ENCODE assay signal across 16 cellular contexts in the genomic region with DNA sequence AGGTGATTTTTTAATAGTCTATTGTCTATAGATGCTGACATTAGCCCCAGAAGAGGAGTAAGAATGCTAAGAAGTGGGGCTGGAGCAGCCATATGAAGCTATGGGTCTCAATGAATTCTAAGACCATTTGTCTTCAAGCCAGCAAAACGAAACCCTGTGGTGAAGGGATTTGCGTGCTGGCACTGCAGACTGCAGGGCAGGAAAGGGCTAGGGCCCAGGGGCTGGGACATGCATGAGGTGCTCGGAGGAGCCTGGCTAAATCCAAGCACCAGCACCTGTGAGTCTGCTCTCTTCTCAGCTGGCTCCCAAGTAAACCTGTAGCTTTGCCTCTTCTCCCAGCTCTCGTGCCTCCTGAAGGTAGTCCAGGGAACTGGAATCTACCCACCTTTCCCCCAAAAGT. TPM values are rescaled to one million over a fixed set of nuclear protein-coding genes. Genes with fewer than 3 reads are reported as not detected.
A peak's percentile ranks its signal among the peaks of the same experiment; 100 is the strongest.
DNase-seq lines count a peak whose midpoint lies in the region; ATAC-seq and TF ChIP-seq lines count a peak whose summit lies in the region.
"Had no signal": no experiment of that assay in that cellular context is flagged by ENCODE, and none has a peak within 500 bp of the region (broad histone marks: within the 10 kb centered on the region; RNA-seq: fewer than 3 reads in every experiment).

No MANE protein-coding gene starts in this region.

- peaks cover 37% of the 10 kb centered on the region for H3K4me1 Mint-ChIP-seq in activated CD4-positive, alpha-beta T cell treated with anti-CD3 and anti-CD28 coated beads, Interleukin-2, amount 10 ng/mL, durations not matched to agents 7 days and 5 days

- peaks cover 48% of the 10 kb centered on the region for H3K36me3 Mint-ChIP-seq in activated CD4-positive, alpha-beta T cell treated with anti-CD3 and anti-CD28 coated beads, Interleukin-2, amount 10 ng/mL, durations not matched to agents 7 days and 5 days (ENCODE audit: low read depth)

- intact Hi-C loops in esophagus muscularis mucosa (cut with DNase I) (no loop called here), gastrocnemius medialis (cut with DNase I; ENCODE audit: low total_unique reads) (loop anchor here (5.0 kb wide), 1 partner anchor 60 kb away; a partner anchor contains a TSS)

- H3K36me3 ChIP-seq in esophagus muscularis mucosa: peaks cover 33 to 67% (median 48%) of the 10 kb centered on the region in 4 donors
- H3K36me3 ChIP-seq in gastrocnemius medialis: peaks cover 0 to 37% of the 10 kb centered on the region in 2 donors

- TF ChIP-seq POLR2A in esophagus muscularis mucosa (IDR thresholded peaks at IDR 0.05; ENCODE audit: low read depth) (no peak), gastrocnemius medialis (IDR thresholded peaks at IDR 0.05) (no peak)

- H3K4me1 ChIP-seq in esophagus muscularis mucosa (peaks cover 16 to 46% (median 41%) of the 10 kb centered on the region in 4 donors), gastrocnemius medialis (peaks cover 12 to 32% of the 10 kb centered on the region in 2 donors)

- in situ Hi-C loops in gastrocnemius medialis (cut with MboI; ENCODE audit: low sequenced_read_pairs in 4 of 4): no loop called here

- H3K27ac ChIP-seq in RWPE1: peak overlapping the region; percentile 52
- H3K27ac ChIP-seq in esophagus muscularis mucosa (replicated peaks in 1 of 4): peak overlapping the region; percentile 94 to 99 (median 96)
- peak overlapping the region; percentile 76 to 96 (median 82) for H3K27ac ChIP-seq in gastrocnemius medialis

- TF ChIP-seq CTCF in RWPE1 (conservative IDR thresholded peaks at IDR 0.05; ENCODE audit: low read depth) (no peak), esophagus muscularis mucosa (IDR thresholded peaks at IDR 0.05) (no peak), gastrocnemius medialis (IDR thresholded peaks at IDR 0.05 in 4 of 5, conservative IDR thresholded peaks at IDR 0.05 in 1 of 5) (no peak)

- H3K27me3 Mint-ChIP-seq in activated CD4-positive, alpha-beta T cell treated with anti-CD3 and anti-CD28 coated beads, Interleukin-2, amount 10 ng/mL, durations not matched to agents 7 days and 5 days: no peaks in the 10 kb centered on the region

- peak overlapping the region; percentile 69 for H3K27ac Mint-ChIP-seq in activated CD4-positive, alpha-beta T cell treated with anti-CD3 and anti-CD28 coated beads, Interleukin-2, amount 10 ng/mL, durations not matched to agents 7 days and 5 days

- TF ChIP-seq EP300 in esophagus muscularis mucosa (IDR thresholded peaks at IDR 0.05): no peak

- H3K4me3 Mint-ChIP-seq in activated CD4-positive, alpha-beta T cell treated with anti-CD3 and anti-CD28 coated beads, Interleukin-2, amount 10 ng/mL, durations not matched to agents 7 days and 5 days: peak overlapping the region; percentile 40

- no peak for DNase-seq in activated CD4-positive, alpha-beta T cell treated with anti-CD3 and anti-CD28 coated beads, Interleukin-2, amount 10 ng/mL, durations not matched to agents 7 days and 5 days
- no peak for DNase-seq in activated CD4-positive, alpha-beta T cell treated with anti-CD3 and anti-CD28 coated beads for 48 hours
- DNase-seq in RWPE1 (ENCODE audit: low spot score): no peak
- no peak for DNase-seq in esophagus muscularis mucosa (ENCODE audit: extremely low spot score)
- DNase-seq in gastrocnemius medialis: no peak
- no peak for DNase-seq in AG20443 (ENCODE audit: low spot score)
- no peak for DNase-seq in germinal center (ENCODE audit: low spot score)
- DNase-seq: ACHN; activated CD4-positive, CD25-positive, alpha-beta regulatory T cell; activated gamma-delta T cell treated with Interleukin-2 at 50 U/mL for 16 hours; DMS153; HCEC 1CT; NCI-H1694; NCI-H524 treated with DMSO at 0.1 percent for 48 hours; Right ventricle myocardium superior had no signal

- ATAC-seq in gastrocnemius medialis: no peak
- no peak for ATAC-seq in GM18511 (IDR thresholded peaks at IDR 0.05; ENCODE audit: unreplicated experiment)

- CTCF ChIA-PET in activated CD4-positive, alpha-beta T cell treated with anti-CD3 and anti-CD28 coated beads, Interleukin-2, amount 10 ng/mL, durations not matched to agents 7 days and 5 days (lab: Charles Lee): interaction anchor here (0.8 to 2.5 kb wide), 4 partner anchors 10 to 67 kb away, joined by 3 to 7 read pairs (median 4); a partner anchor contains a TSS
- CTCF ChIA-PET in RWPE1 (lab: Yijun Ruan, JAX): interaction anchor here (0.6 kb wide), 1 partner anchor 1072 kb away, joined by 4 read pairs; no protein-coding TSS in a partner anchor

- H3K9me3 Mint-ChIP-seq in activated CD4-positive, alpha-beta T cell treated with anti-CD3 and anti-CD28 coated beads, Interleukin-2, amount 10 ng/mL, durations not matched to agents 7 days and 5 days: no peaks in the 10 kb centered on the region

- H3K4me3 ChIP-seq in esophagus muscularis mucosa: no peak overlapping the region
- no peak overlapping the region for H3K4me3 ChIP-seq in gastrocnemius medialis

- POLR2A ChIA-PET in activated CD4-positive, alpha-beta T cell treated with anti-CD3 and anti-CD28 coated beads, Interleukin-2, amount 10 ng/mL, durations not matched to agents 7 days and 5 days (lab: Charles Lee): interaction anchor here (0.6 kb wide), 1 partner anchor 27 kb away, joined by 3 read pairs; no protein-coding TSS in a partner anchor
- POLR2A ChIA-PET in RWPE1 (lab: Yijun Ruan, JAX; ENCODE audit: low non-redundant PET): interaction anchor here (0.7 kb wide), 1 partner anchor 40 kb away, joined by 3 read pairs; no protein-coding TSS in a partner anchor

- H3K9me3 ChIP-seq in esophagus muscularis mucosa (no peaks in the 10 kb centered on the region), gastrocnemius medialis (no peaks in the 10 kb centered on the region)

- H3K27me3 ChIP-seq in esophagus muscularis mucosa: peaks cover 0 to 3% (median 0%) of the 10 kb centered on the region in 4 donors
- no peaks in the 10 kb centered on the region for H3K27me3 ChIP-seq in gastrocnemius medialis

- 93% methylated on average over 4 of the region's 4 CpGs for WGBS in esophagus muscularis mucosa

RNA-seq across cellular contexts. Expression of a gene that starts 1.3 kb away (rescaled TPM):
- total RNA-seq in activated CD4-positive, alpha-beta T cell treated with anti-CD3 and anti-CD28 coated beads, Interleukin-2, amount 10 ng/mL, durations not matched to agents 7 days and 5 days: 10 to 100 TPM; 53.0 to 61.8 TPM
- total RNA-seq in esophagus muscularis mucosa (10 to 100 TPM; 26.8 to 38.3 (median 31.1) TPM), gastrocnemius medialis (10 to 100 TPM in 1 of 4 donors, 1 to 10 TPM in 3; 7.8 to 21.7 (median 9.2) TPM)

RNA-seq across cellular contexts. Expression of a gene that starts 27.3 kb away (rescaled TPM):
- 10 to 100 TPM; 79.2 to 87.3 TPM for total RNA-seq in activated CD4-positive, alpha-beta T cell treated with anti-CD3 and anti-CD28 coated beads, Interleukin-2, amount 10 ng/mL, durations not matched to agents 7 days and 5 days
- total RNA-seq in esophagus muscularis mucosa (100 to 1,000 TPM in 3 of 4 donors, 10 to 100 TPM in 1; 66.4 to 123 (median 107) TPM), gastrocnemius medialis (10 to 100 TPM; 52.6 to 81.4 (median 78.9) TPM)

RNA-seq across cellular contexts. Expression of a gene that starts 30.8 kb away (rescaled TPM):
- 10 to 100 TPM; 22.3 to 27.4 TPM for total RNA-seq in activated CD4-positive, alpha-beta T cell treated with anti-CD3 and anti-CD28 coated beads, Interleukin-2, amount 10 ng/mL, durations not matched to agents 7 days and 5 days
- 10 to 100 TPM; 14.9 to 32.0 (median 25.6) TPM for total RNA-seq in esophagus muscularis mucosa
- 10 to 100 TPM; 25.3 to 41.8 (median 32.7) TPM for total RNA-seq in gastrocnemius medialis
